Comparison of ENCODE assay signal across 10 cellular contexts in genomic region chr17:57607553-57608120, GRCh38.
DNase-seq lines count a peak whose midpoint lies in the region; ATAC-seq and TF ChIP-seq lines count a peak whose summit lies in the region.
"Had no signal": no experiment of that assay in that cellular context is flagged by ENCODE, and none has a peak within 500 bp of the region (broad histone marks: within the 10 kb centered on the region; RNA-seq: fewer than 3 reads in every experiment).

No MANE protein-coding gene starts in this region.

- no peaks in the 10 kb centered on the region for H3K9me3 Mint-ChIP-seq in activated B cell treated with CpG ODN at 0.5 μM for 24 hours
- H3K9me3 Mint-ChIP-seq: stimulated activated memory B cell treated with anti-CD40 and anti-IgM and Interleukin-4, amounts not matched to agents 10 μg/mL and 1 μg/mL and 100 μg/mL, for 72 hours had no signal

- POLR2A ChIA-PET in activated B cell treated with CpG ODN at 0.5 μM for 24 hours (lab: Charles Lee), result interaction anchor here (1.1 to 8.2 kb wide), 2 partner anchors 15 to 47 kb away, joined by 3 to 73 read pairs; no protein-coding TSS in a partner anchor

- CTCF ChIA-PET in activated B cell treated with CpG ODN at 0.5 μM for 24 hours (lab: Charles Lee), result interaction anchor here (1.1 to 4.8 kb wide), 2 partner anchors 10 to 64 kb away, joined by 3 to 42 read pairs; no protein-coding TSS in a partner anchor

- ATAC-seq in DND-41 (ENCODE audit: insufficient read depth, low read depth), result no peak
- no peak for ATAC-seq in activated B cell treated with CpG ODN at 0.5 μM for 24 hours (ENCODE audit: low read depth)
- peak; percentile 5 for ATAC-seq in left lung
- ATAC-seq in upper lobe of left lung (ENCODE audit: low FRiP score in 2 of 2), result no peak
- ATAC-seq: stimulated activated memory B cell treated with anti-CD40 and anti-IgM and Interleukin-4, amounts not matched to agents 10 μg/mL and 1 μg/mL and 100 μg/mL, for 72 hours had no signal

- TF ChIP-seq EP300 in upper lobe of left lung (IDR thresholded peaks at IDR 0.05), result no peak

- no peak for DNase-seq in DND-41
- no peak for DNase-seq in activated B cell treated with CpG ODN at 0.5 μM for 24 hours
- no peak for DNase-seq in left lung
- DNase-seq in coronary artery (ENCODE audit: low spot score), result no peak
- no peak for DNase-seq in upper lobe of left lung
- DNase-seq in cerebellum (ENCODE audit: low spot score), result no peak
- DNase-seq: activated naive CD4-positive, alpha-beta T cell treated with anti-CD3 and anti-CD28 coated beads, Interleukin-2, amount 50 U/mL, for 16 hours; DMS153 had no signal

- H4K20me1 ChIP-seq in DND-41 (ENCODE audit: insufficient read depth, low read length), result peaks cover 2% of the 10 kb centered on the region; the same call in 1 of the 2 replicates
- no peaks in the 10 kb centered on the region for H4K20me1 ChIP-seq in KMS-11 (ENCODE audit: insufficient read depth)

- H3K27ac ChIP-seq in DND-41 (ENCODE audit: low read length), result peak overlapping the region; percentile 98
- H3K27ac ChIP-seq in KMS-11, result peak overlapping the region; percentile 97; the same call in 1 of the 2 replicates
- H3K27ac ChIP-seq in left lung, result no peak overlapping the region
- no peak overlapping the region for H3K27ac ChIP-seq in coronary artery
- no peak overlapping the region for H3K27ac ChIP-seq in upper lobe of left lung

- no peak for TF ChIP-seq POLR2A in upper lobe of left lung (IDR thresholded peaks at IDR 0.05)

- intact Hi-C loops in activated B cell treated with CpG ODN at 0.5 μM for 24 hours (cut with micrococcal nuclease) (no loop called here), left lung (cut with DNase I) (no loop called here)

- H3K36me3 Mint-ChIP-seq in activated B cell treated with CpG ODN at 0.5 μM for 24 hours (ENCODE audit: low read depth), result peaks cover 2% of the 10 kb centered on the region
- H3K36me3 Mint-ChIP-seq: stimulated activated memory B cell treated with anti-CD40 and anti-IgM and Interleukin-4, amounts not matched to agents 10 μg/mL and 1 μg/mL and 100 μg/mL, for 72 hours had no signal

- H3K27me3 Mint-ChIP-seq in activated B cell treated with CpG ODN at 0.5 μM for 24 hours, result no peaks in the 10 kb centered on the region
- H3K27me3 Mint-ChIP-seq: stimulated activated memory B cell treated with anti-CD40 and anti-IgM and Interleukin-4, amounts not matched to agents 10 μg/mL and 1 μg/mL and 100 μg/mL, for 72 hours had no signal

- H2AFZ ChIP-seq in DND-41 (ENCODE audit: low read depth, low read length) (no peak overlapping the region), KMS-11 (ENCODE audit: low read depth) (no peak overlapping the region)

- H3K9me3 ChIP-seq in DND-41 (ENCODE audit: insufficient read depth, low read length, severe bottlenecking) (no peaks in the 10 kb centered on the region), left lung (no peaks in the 10 kb centered on the region), upper lobe of left lung (no peaks in the 10 kb centered on the region)

- H3K27ac Mint-ChIP-seq in activated B cell treated with CpG ODN at 0.5 μM for 24 hours, result peak overlapping the region; percentile 56

- peaks cover 73% of the 10 kb centered on the region for H3K36me3 ChIP-seq in DND-41 (ENCODE audit: insufficient read depth, low read length)
- no peaks in the 10 kb centered on the region for H3K36me3 ChIP-seq in KMS-11 (ENCODE audit: insufficient read depth)
- no peaks in the 10 kb centered on the region for H3K36me3 ChIP-seq in left lung
- H3K36me3 ChIP-seq in upper lobe of left lung, result no peaks in the 10 kb centered on the region

- H3K4me1 Mint-ChIP-seq in activated B cell treated with CpG ODN at 0.5 μM for 24 hours, result peaks cover 54% of the 10 kb centered on the region

- H3K79me2 ChIP-seq in DND-41 (ENCODE audit: insufficient read depth, low read length) (peaks cover 71% of the 10 kb centered on the region), KMS-11 (ENCODE audit: insufficient read depth, low read depth) (peaks cover 7% of the 10 kb centered on the region; the same call in 1 of the 2 replicates)

- H3K4me3 ChIP-seq in DND-41 (ENCODE audit: low read depth in 1 of 2, low read length in 2 of 2) (no peak overlapping the region), KMS-11 (IDR thresholded peaks at IDR 0.05; ENCODE audit: insufficient read depth, low read depth, low read length) (no peak overlapping the region), left lung (no peak overlapping the region), coronary artery (no peak overlapping the region), upper lobe of left lung (no peak overlapping the region)

- TF ChIP-seq CTCF in DND-41 (IDR thresholded peaks at IDR 0.05; ENCODE audit: borderline replicate concordance, extremely low read depth, low read length, poor library complexity, severe bottlenecking), result no peak
- TF ChIP-seq CTCF in KMS-11 (conservative IDR thresholded peaks at IDR 0.05; ENCODE audit: low read depth, low read length), result no peak
- no peak for TF ChIP-seq CTCF in activated B cell treated with CpG ODN at 0.5 μM for 24 hours (IDR thresholded peaks at IDR 0.05)
- TF ChIP-seq CTCF in left lung (IDR thresholded peaks at IDR 0.05), result no peak
- no peak for TF ChIP-seq CTCF in coronary artery (IDR thresholded peaks at IDR 0.05)
- TF ChIP-seq CTCF in upper lobe of left lung (IDR thresholded peaks at IDR 0.05), result no peak

- no peak overlapping the region for H3K4me3 Mint-ChIP-seq in activated B cell treated with CpG ODN at 0.5 μM for 24 hours
- H3K4me3 Mint-ChIP-seq: stimulated activated memory B cell treated with anti-CD40 and anti-IgM and Interleukin-4, amounts not matched to agents 10 μg/mL and 1 μg/mL and 100 μg/mL, for 72 hours had no signal

- H3K4me2 ChIP-seq in DND-41 (ENCODE audit: insufficient read depth, low read length) (no peak overlapping the region), KMS-11 (peak overlapping the region; percentile 99; the same call in 1 of the 2 replicates)

- H3K27me3 ChIP-seq in DND-41 (ENCODE audit: insufficient read depth, low read length, poor library complexity) (no peaks in the 10 kb centered on the region), KMS-11 (ENCODE audit: insufficient read depth, low read depth) (no peaks in the 10 kb centered on the region), left lung (no peaks in the 10 kb centered on the region), upper lobe of left lung (no peaks in the 10 kb centered on the region)

- H3K4me1 ChIP-seq in DND-41 (ENCODE audit: insufficient read depth, low read length), result peaks cover 52% of the 10 kb centered on the region
- peaks cover 65% of the 10 kb centered on the region for H3K4me1 ChIP-seq in KMS-11 (ENCODE audit: low read depth, poor library complexity, severe bottlenecking)
- peaks cover 10 to 31% of the 10 kb centered on the region in 2 donors for H3K4me1 ChIP-seq in left lung
- peaks cover 19 to 27% (median 21%) of the 10 kb centered on the region in 4 donors for H3K4me1 ChIP-seq in upper lobe of left lung

- H3K9ac ChIP-seq in DND-41 (ENCODE audit: low read depth, low read length), result no peak overlapping the region
- H3K9ac ChIP-seq in KMS-11, result no peak overlapping the region

- WGBS in upper lobe of left lung, 2 donors, result 87 to 94% methylated on average over 12 of the region's 12 CpGs

Comparison
In these comparisons a context has a peak if more than half of its experiments do, and no peak if none do; other contexts are left out.
1. H3K27ac ChIP-seq: peak in DND-41 (single experiment) and KMS-11 (single experiment); none in left lung (0 of 2), coronary artery (0 of 2) and upper lobe of left lung (0 of 4).